Comparison of ENCODE assay signal across 8 cellular contexts in the genomic region with DNA sequence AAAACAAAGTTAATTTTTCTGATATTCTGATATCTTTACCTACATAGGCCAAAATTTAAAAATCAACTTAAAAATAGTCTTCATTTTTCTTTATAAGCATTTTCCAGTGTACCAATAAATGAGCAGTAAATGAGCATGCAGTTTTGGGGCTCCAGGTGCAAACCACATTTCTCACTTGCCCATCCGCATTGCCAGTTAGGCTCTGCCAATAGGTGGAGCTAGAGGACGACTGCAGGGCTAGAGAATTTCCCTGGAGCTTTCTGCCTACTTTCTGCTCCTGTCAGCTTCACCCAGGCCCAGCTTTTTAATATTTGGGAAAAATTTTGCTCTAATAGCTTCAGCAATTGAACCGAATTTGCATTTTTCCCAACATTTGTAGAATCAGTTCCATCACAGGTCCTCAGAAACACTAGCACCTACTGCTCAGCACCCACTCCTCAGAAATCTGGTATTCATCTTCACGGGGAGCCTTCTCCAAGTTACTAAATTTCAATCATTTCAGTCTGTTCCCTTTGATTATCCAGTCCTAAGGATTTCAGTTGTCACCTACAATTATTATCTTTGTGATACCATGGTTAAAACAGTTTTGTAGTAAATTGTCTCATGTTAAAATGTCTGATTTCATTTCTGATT.
DNase-seq lines count a peak whose midpoint lies in the region; ATAC-seq and TF ChIP-seq lines count a peak whose summit lies in the region.

No MANE protein-coding gene starts in this region.

- DNase-seq in NCI-H2107 treated with DMSO at 0.1 percent for 48 hours (lab: John Stamatoyannopoulos, UW; ENCODE audit: unreplicated experiment) (peak; percentile 3), NCI-H2107 (lab: John Stamatoyannopoulos, UW) (no peak), Kasumi-1 (lab: John Stamatoyannopoulos, UW) (peak; percentile 43 to 66), dermis microvascular lymphatic vessel endothelial cell (ENCODE audit: low read depth in 2 of 2) (peak; percentile 11 to 26), memory B cell (ENCODE audit: low spot score in 2 of 2) (peak; percentile 23 to 28)
- peak; percentile 51 for DNase-seq in stimulated activated naive CD8-positive, alpha-beta T cell treated with anti-CD3 and anti-CD28 coated beads, Interleukin-15, Interleukin-2, amounts not matched to agents 100 U/mL and 50 U/mL, for 24 hours

- ATAC-seq in GM21723 (IDR thresholded peaks at IDR 0.05; ENCODE audit: unreplicated experiment): peak; percentile 86
- peak; percentile 39 for ATAC-seq in memory B cell (ENCODE audit: low read depth)
- ATAC-seq in stimulated activated naive CD8-positive, alpha-beta T cell treated with anti-CD3 and anti-CD28 coated beads, Interleukin-15, Interleukin-2, amounts not matched to agents 100 U/mL and 50 U/mL, for 24 hours: no peak

- no peaks in the 10 kb centered on the region for H3K36me3 Mint-ChIP-seq in memory B cell

- H3K4me3 Mint-ChIP-seq in memory B cell: no peak overlapping the region

- no peak overlapping the region for H3K27ac Mint-ChIP-seq in memory B cell

- no peaks in the 10 kb centered on the region for H3K27me3 Mint-ChIP-seq in memory B cell

- H3K9me3 Mint-ChIP-seq in memory B cell: no peaks in the 10 kb centered on the region

- TF ChIP-seq CTCF in WI38 (IDR thresholded peaks at IDR 0.05; ENCODE audit: low read depth, low read length): peak; percentile 30; the same call in 1 of the 2 replicates

- H3K4me1 Mint-ChIP-seq in memory B cell: no peaks in the 10 kb centered on the region

- H3K4me3 ChIP-seq in WI38 (ENCODE audit: low read depth, low read length): no peak overlapping the region
